ENCODE assay signal across 1 cellular context in the genomic region with DNA sequence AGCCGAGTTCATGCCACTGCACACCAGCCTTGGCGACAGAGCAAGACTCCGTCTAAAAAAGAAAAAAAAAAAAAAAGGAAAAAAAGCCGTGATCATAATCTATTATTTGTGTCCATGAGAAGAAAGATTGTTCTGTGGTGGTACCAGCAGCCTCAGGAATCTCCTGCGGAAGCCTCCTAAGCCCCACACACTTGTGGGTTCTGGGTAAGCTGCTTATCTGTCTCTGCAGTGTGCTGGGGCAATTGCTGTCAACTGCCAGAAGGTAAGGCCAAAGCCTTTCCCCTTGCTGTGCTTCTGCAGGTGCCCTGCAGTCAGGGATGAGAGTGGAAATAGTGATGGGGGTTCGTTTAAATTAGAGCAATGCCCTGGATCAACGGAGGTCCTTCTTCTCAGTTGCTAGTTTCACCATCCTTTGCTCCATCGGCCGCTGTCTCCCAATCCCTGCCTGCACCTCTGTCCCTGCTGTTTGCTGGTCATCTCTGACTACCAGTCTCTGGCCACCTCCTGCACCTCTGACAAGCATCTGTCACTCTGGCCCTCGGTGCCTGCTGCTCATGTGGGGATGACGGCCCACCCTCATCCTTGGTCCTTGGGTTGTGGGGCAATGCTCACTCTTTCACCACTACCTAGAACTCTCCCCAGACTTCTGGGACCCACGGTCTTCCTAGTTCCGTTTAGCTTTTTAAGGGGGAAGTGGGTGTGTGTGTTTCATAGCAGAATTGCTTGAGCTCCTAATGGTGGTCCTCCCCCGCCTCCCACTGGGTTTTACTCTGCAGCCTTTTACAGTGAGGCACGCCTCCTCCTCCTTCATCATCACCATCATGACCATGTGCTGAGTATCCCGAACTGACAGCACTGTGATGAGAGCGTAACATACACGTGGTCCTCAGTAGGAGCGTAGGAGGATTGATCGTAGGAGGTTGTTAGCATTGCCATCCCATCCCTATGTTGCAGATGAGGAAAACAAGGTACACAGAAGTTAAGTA.
TF ChIP-seq lines count a peak whose summit lies in the region.

No MANE protein-coding gene starts in this region.

TF ChIP-seq in HepG2, 621 proteins besides CTCF, POLR2A, EP300 and RAD21:
- TF ChIP-seq AKAP8 (CRISPR knock-in tag; IDR thresholded peaks at IDR 0.05), result no peak
- TF ChIP-seq, protein P1, sequence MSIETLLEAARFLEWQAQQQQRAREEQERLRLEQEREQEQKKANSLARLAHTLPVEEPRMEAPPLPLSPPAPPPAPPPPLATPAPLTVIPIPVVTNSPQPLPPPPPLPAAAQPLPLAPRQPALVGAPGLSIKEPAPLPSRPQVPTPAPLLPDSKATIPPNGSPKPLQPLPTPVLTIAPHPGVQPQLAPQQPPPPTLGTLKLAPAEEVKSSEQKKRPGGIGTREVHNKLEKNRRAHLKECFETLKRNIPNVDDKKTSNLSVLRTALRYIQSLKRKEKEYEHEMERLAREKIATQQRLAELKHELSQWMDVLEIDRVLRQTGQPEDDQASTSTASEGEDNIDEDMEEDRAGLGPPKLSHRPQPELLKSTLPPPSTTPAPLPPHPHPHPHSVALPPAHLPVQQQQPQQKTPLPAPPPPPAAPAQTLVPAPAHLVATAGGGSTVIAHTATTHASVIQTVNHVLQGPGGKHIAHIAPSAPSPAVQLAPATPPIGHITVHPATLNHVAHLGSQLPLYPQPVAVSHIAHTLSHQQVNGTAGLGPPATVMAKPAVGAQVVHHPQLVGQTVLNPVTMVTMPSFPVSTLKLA (IDR thresholded peaks at IDR 0.05), result peak; percentile 56
